11 cellular contexts compared by ENCODE assay signal in the genomic region with DNA sequence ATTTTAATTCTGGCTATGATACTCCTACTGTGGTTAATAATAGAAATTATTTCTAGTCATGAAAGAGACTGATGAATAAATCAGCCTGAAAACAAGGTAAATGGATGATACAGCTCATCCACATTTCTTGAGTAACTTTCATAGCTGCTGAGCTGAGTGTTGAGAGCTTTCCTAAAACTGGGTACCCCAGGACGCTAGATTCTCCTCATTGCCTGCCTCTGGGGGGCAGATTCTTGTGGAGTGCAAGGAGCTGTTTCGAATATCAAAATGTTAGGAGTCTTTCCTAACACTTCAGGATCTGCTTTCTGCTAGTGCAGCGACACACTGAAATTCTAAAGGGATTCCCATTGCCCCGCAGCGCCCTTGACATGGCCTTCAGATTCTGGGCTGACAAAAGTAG. TPM values are rescaled to one million over a fixed set of nuclear protein-coding genes. Genes with fewer than 3 reads are reported as not detected.
A peak's percentile ranks its signal among the peaks of the same experiment; 100 is the strongest.
DNase-seq lines count a peak whose midpoint lies in the region; TF ChIP-seq lines count a peak whose summit lies in the region.
"Had no signal": no experiment of that assay in that cellular context is flagged by ENCODE, and none has a peak within 500 bp of the region (broad histone marks: within the 10 kb centered on the region; RNA-seq: fewer than 3 reads in every experiment).

No MANE protein-coding gene starts in this region.

- H3K27ac Mint-ChIP-seq in mesothelial cell of epicardium = no peak overlapping the region
- H3K27ac Mint-ChIP-seq: naive thymus-derived CD8-positive, alpha-beta T cell had no signal

- no peaks in the 10 kb centered on the region for H3K27me3 ChIP-seq in HUES6 (ENCODE audit: control insufficient read depth, insufficient read depth, low read length)

- H3K4me1 Mint-ChIP-seq in mesothelial cell of epicardium = peaks cover 28% of the 10 kb centered on the region

- no peak overlapping the region for H3K27ac ChIP-seq in HUES6 (ENCODE audit: low read depth, low read length)
- H3K27ac ChIP-seq: epithelial cell of prostate had no signal

- no peaks in the 10 kb centered on the region for H3K9me3 Mint-ChIP-seq in mesothelial cell of epicardium
- H3K9me3 Mint-ChIP-seq: naive thymus-derived CD8-positive, alpha-beta T cell had no signal

- H3K4me1 ChIP-seq in HUES6 (ENCODE audit: control insufficient read depth, insufficient read depth, low read length) = peaks cover 30% of the 10 kb centered on the region

- H3K9ac ChIP-seq in HUES6 (ENCODE audit: low read length) = no peak overlapping the region

- peak overlapping the region; percentile 4 for H3K4me3 Mint-ChIP-seq in mesothelial cell of epicardium

- no peaks in the 10 kb centered on the region for H3K27me3 Mint-ChIP-seq in mesothelial cell of epicardium (ENCODE audit: low read depth)

- peak overlapping the region; percentile 21; the same call in 1 of the 2 replicates for H3K4me3 ChIP-seq in GM08714 (ENCODE audit: low read length)
- H3K4me3 ChIP-seq in HUES6 (ENCODE audit: low read depth, low read length) = peak overlapping the region; percentile 57; the same call in 1 of the 2 replicates

- peak; percentile 39 for DNase-seq in amniotic epithelial cell (ENCODE audit: low read depth)
- DNase-seq in mesothelial cell of epicardium (ENCODE audit: low spot score in 2 of 2, unreplicated experiment in 2 of 2) = no peak
- DNase-seq in central memory CD4-positive, alpha-beta T cell = no peak
- no peak for DNase-seq in stimulated activated naive CD4-positive, alpha-beta T cell treated with Interleukin-2 at 50 U/mL for 16 hours (lab: John Stamatoyannopoulos, UW)
- no peak for DNase-seq in NCI-H2081 (lab: John Stamatoyannopoulos, UW)
- DNase-seq: naive thymus-derived CD8-positive, alpha-beta T cell; NCI-H510A; T-helper 1 cell had no signal

- no peak for TF ChIP-seq CTCF in mesothelial cell of epicardium (IDR thresholded peaks at IDR 0.05; ENCODE audit: unreplicated experiment)

- H3K9me3 ChIP-seq in HUES6 (ENCODE audit: control insufficient read depth, insufficient read depth, low read depth, low read length) = no peaks in the 10 kb centered on the region

- no peaks in the 10 kb centered on the region for H3K36me3 Mint-ChIP-seq in mesothelial cell of epicardium
- H3K36me3 Mint-ChIP-seq: naive thymus-derived CD8-positive, alpha-beta T cell had no signal

- peaks cover 11% of the 10 kb centered on the region for H3K36me3 ChIP-seq in HUES6 (ENCODE audit: control insufficient read depth, insufficient read depth, low read length)

RNA-seq across cellular contexts. Expression of a gene that starts 2.1 kb away (rescaled TPM):
- 7.5 to 9.1 TPM (median 7.7 TPM) in 3 replicates for total RNA-seq in mesothelial cell of epicardium
- total RNA-seq: naive thymus-derived CD8-positive, alpha-beta T cell had no signal
